Comparison of ENCODE assay signal across 10 cellular contexts in genomic region chr16:17312100-17312732, GRCh38.
DNase-seq lines count a peak whose midpoint lies in the region; ATAC-seq, FAIRE-seq and TF ChIP-seq lines count a peak whose summit lies in the region.
"Had no signal": no experiment of that assay in that cellular context is flagged by ENCODE, and none has a peak within 500 bp of the region (broad histone marks: within the 10 kb centered on the region; RNA-seq: fewer than 3 reads in every experiment).

No MANE protein-coding gene starts in this region.

- H3K4me3 ChIP-seq in heart left ventricle (no peak overlapping the region), muscle layer of duodenum (ENCODE audit: low read depth in 1 of 2, low read length in 2 of 2) (peak overlapping the region in 1 of 2 donors; percentile 30)

- FAIRE-seq in urothelium cell line (lab: Jason Lieb, UNC), result no peak
- FAIRE-seq: islet of Langerhans had no signal

- 87 to 91% (median 88%) methylated on average over 8 of the region's 8 CpGs for WGBS in heart left ventricle, 4 donors

- peak overlapping the region in 2 of 12 donors; percentile 16 to 82 for H3K27ac ChIP-seq in heart left ventricle
- peak overlapping the region; percentile 79 for H3K27ac ChIP-seq in muscle layer of duodenum (ENCODE audit: low read length)

- H3K9me3 ChIP-seq in heart left ventricle, result no peaks in the 10 kb centered on the region
- no peaks in the 10 kb centered on the region for H3K9me3 ChIP-seq in muscle layer of duodenum (ENCODE audit: control insufficient read depth in 1 of 2, low read length in 2 of 2)

- peaks cover 0 to 19% (median 9%) of the 10 kb centered on the region in 12 donors for H3K4me1 ChIP-seq in heart left ventricle
- H3K4me1 ChIP-seq in muscle layer of duodenum (ENCODE audit: control insufficient read depth in 1 of 2, insufficient read depth in 2 of 2, low read length in 2 of 2), result peaks cover 0 to 21% of the 10 kb centered on the region in 2 donors

- POLR2A ChIA-PET in GM10248 (lab: Yijun Ruan, JAX), result interaction anchor here (1.2 kb wide), 1 partner anchor 10 kb away, joined by 3 read pairs; no protein-coding TSS in a partner anchor

- intact Hi-C loops in left cardiac atrium (cut with DNase I) (no loop called here), heart left ventricle (cut with DNase I) (loop anchor here in 1 of 10 donors (10.0 kb wide), 1 partner anchor 123 kb away; no protein-coding TSS in a partner anchor)

- H3K27me3 Mint-ChIP-seq in central memory CD8-positive, alpha-beta T cell, result no peaks in the 10 kb centered on the region
- H3K27me3 Mint-ChIP-seq: T-helper 17 cell had no signal

- ATAC-seq in left cardiac atrium, result peak in 1 of 2 donors; percentile 83
- ATAC-seq in heart left ventricle, result no peak
- no peak for ATAC-seq in central memory CD8-positive, alpha-beta T cell (replicated peaks; ENCODE audit: extremely low read depth, poor library complexity, severe bottlenecking)
- ATAC-seq in HG02970 (IDR thresholded peaks at IDR 0.05; ENCODE audit: low FRiP score, unreplicated experiment), result no peak
- ATAC-seq: T-helper 17 cell had no signal

- DNase-seq in left cardiac atrium, result peak; percentile 39
- DNase-seq in heart left ventricle, result no peak
- DNase-seq in central memory CD8-positive, alpha-beta T cell (ENCODE audit: low spot score in 2 of 2), result no peak
- DNase-seq in urothelium cell line (ENCODE audit: low spot score), result peak; percentile 40
- no peak for DNase-seq in stimulated activated CD4-positive, alpha-beta T cell treated with anti-CD3 and anti-CD28 coated beads, Interleukin-1b, Interleukin-23, amount 100 ng/mL, for 48 hours
- DNase-seq in GM10248 (ENCODE audit: extremely low spot score), result no peak
- DNase-seq: T-helper 17 cell had no signal

- CTCF ChIA-PET in GM10248 (lab: Yijun Ruan, JAX), result interaction anchor here (1.0 to 2.9 kb wide), 4 partner anchors 11 to 155 kb away, joined by 3 to 17 read pairs (median 4); no protein-coding TSS in a partner anchor

- H3K27me3 ChIP-seq in heart left ventricle (no peaks in the 10 kb centered on the region), muscle layer of duodenum (ENCODE audit: low read depth, low read length) (no peaks in the 10 kb centered on the region)

- no peaks in the 10 kb centered on the region for H3K36me3 Mint-ChIP-seq in central memory CD8-positive, alpha-beta T cell (ENCODE audit: insufficient read depth)

- no peak for TF ChIP-seq POLR2A in heart left ventricle (IDR thresholded peaks at IDR 0.05)

- no peak for TF ChIP-seq CTCF in heart left ventricle (IDR thresholded peaks at IDR 0.05)
- no peak for TF ChIP-seq CTCF in GM10248 (IDR thresholded peaks at IDR 0.05; ENCODE audit: control extremely low read depth, extremely low read depth, low read depth, missing control alignments)

- H3K9me3 Mint-ChIP-seq in central memory CD8-positive, alpha-beta T cell, result no peaks in the 10 kb centered on the region

- H3K4me1 Mint-ChIP-seq in central memory CD8-positive, alpha-beta T cell, result peaks cover 20% of the 10 kb centered on the region

- H3K36me3 ChIP-seq in heart left ventricle (no peaks in the 10 kb centered on the region), muscle layer of duodenum (ENCODE audit: control insufficient read depth in 1 of 2, insufficient read depth in 2 of 2, low read length in 2 of 2) (no peaks in the 10 kb centered on the region)

- peak overlapping the region; percentile 41 for H3K27ac Mint-ChIP-seq in central memory CD8-positive, alpha-beta T cell (ENCODE audit: low read depth)
- H3K27ac Mint-ChIP-seq: T-helper 17 cell had no signal

- no peak overlapping the region for H3K4me3 Mint-ChIP-seq in central memory CD8-positive, alpha-beta T cell
- H3K4me3 Mint-ChIP-seq: T-helper 17 cell had no signal

Comparison
In these comparisons a context has a peak if more than half of its experiments do, and no peak if none do; other contexts are left out.
1. DNase-seq: peak in left cardiac atrium (single experiment) and urothelium cell line (single experiment); none in heart left ventricle (0 of 5), central memory CD8-positive, alpha-beta T cell (0 of 2), stimulated activated CD4-positive, alpha-beta T cell treated with anti-CD3 and anti-CD28 coated beads, Interleukin-1b, Interleukin-23, amount 100 ng/mL, for 48 hours (single experiment) and GM10248 (single experiment).